Comparison of ENCODE assay signal across 12 cellular contexts in genomic region chr18:9348079-9348671, GRCh38. TPM values are rescaled to one million over a fixed set of nuclear protein-coding genes. Genes with fewer than 3 reads are reported as not detected.
DNase-seq lines count a peak whose midpoint lies in the region; ATAC-seq and TF ChIP-seq lines count a peak whose summit lies in the region.
"Had no signal": no experiment of that assay in that cellular context is flagged by ENCODE, and none has a peak within 500 bp of the region (broad histone marks: within the 10 kb centered on the region; RNA-seq: fewer than 3 reads in every experiment).

No MANE protein-coding gene starts in this region.

- H3K36me3 ChIP-seq in BLaER1: peaks cover 27% of the 10 kb centered on the region
- H3K36me3 ChIP-seq in adipocyte (ENCODE audit: control insufficient read depth, insufficient read depth, low read length, severe bottlenecking): peaks cover 19% of the 10 kb centered on the region

- H3K9ac ChIP-seq in BLaER1 (no peak overlapping the region), adipocyte (ENCODE audit: low read length) (no peak overlapping the region)

- H3K9me3 ChIP-seq in BLaER1 (peaks cover 18% of the 10 kb centered on the region), adipocyte (ENCODE audit: control insufficient read depth, low read length) (peaks cover 3% of the 10 kb centered on the region)
- H3K9me3 ChIP-seq: Caco-2 had no signal

- no peak overlapping the region for H3K4me3 ChIP-seq in BLaER1
- no peak overlapping the region for H3K4me3 ChIP-seq in adipocyte (ENCODE audit: low read length)

- H3K4me1 ChIP-seq in BLaER1: peaks cover 9% of the 10 kb centered on the region
- peaks cover 16% of the 10 kb centered on the region for H3K4me1 ChIP-seq in adipocyte (ENCODE audit: control insufficient read depth, insufficient read depth, low read length)

- TF ChIP-seq CTCF in HFFc6 (IDR thresholded peaks at IDR 0.05): no peak

- peaks cover 24% of the 10 kb centered on the region for H3K36me3 Mint-ChIP-seq in HFFc6 (ENCODE audit: low read depth)

- H3K4me3 Mint-ChIP-seq in HFFc6: peak overlapping the region; percentile 48

- peak; percentile 33 for DNase-seq in HFFc6
- peak; percentile 68 for DNase-seq in adipocyte (ENCODE audit: low read depth)
- peak; percentile 60 to 66 for DNase-seq in lung microvascular endothelial cell (ENCODE audit: low read depth in 2 of 2)
- DNase-seq in NCI-H1092 treated with DMSO at 0.1 percent for 48 hours (lab: John Stamatoyannopoulos, UW): no peak
- DNase-seq in SHP77 (lab: John Stamatoyannopoulos, UW): no peak
- DNase-seq: activated CD8-positive, alpha-beta memory T cell treated with anti-CD3 and anti-CD28 coated beads for 24 hours; Caco-2; cerebellar nuclear complex; NCI-H1417 had no signal

- ATAC-seq in GM19035 (IDR thresholded peaks at IDR 0.05; ENCODE audit: unreplicated experiment): no peak
- no peak for ATAC-seq in HG03196 (IDR thresholded peaks at IDR 0.05; ENCODE audit: unreplicated experiment)

- H3K27me3 Mint-ChIP-seq in HFFc6 (ENCODE audit: insufficient read depth): no peaks in the 10 kb centered on the region

- no peaks in the 10 kb centered on the region; the same call in 1 of the 2 replicates for H4K20me1 ChIP-seq in BLaER1

- peak overlapping the region; percentile 73 for H3K27ac Mint-ChIP-seq in HFFc6

- H3K27me3 ChIP-seq in BLaER1: no peaks in the 10 kb centered on the region
- H3K27me3 ChIP-seq in adipocyte (replicated peaks; ENCODE audit: control insufficient read depth, insufficient read depth, low read length): no peaks in the 10 kb centered on the region

- peaks cover 28% of the 10 kb centered on the region for H3K4me1 Mint-ChIP-seq in HFFc6 (ENCODE audit: low read depth)

- no peak overlapping the region for H3K27ac ChIP-seq in BLaER1

- H3K9me3 Mint-ChIP-seq in HFFc6: no peaks in the 10 kb centered on the region

- H3K4me2 ChIP-seq in BLaER1: peak overlapping the region; percentile 47

RNA-seq across cellular contexts. Expression of gene TWSG1, which starts 13.6 kb away (rescaled TPM):
- 100 to 1,000 TPM; 119 to 153 (median 138) TPM for total RNA-seq in HFFc6 (2021; fragmentation: NEBNext Ultra II Directional; extraction: Animal tissue kit (Norgen Biotek cat#: 25700))
- 35.9 and 41.4 TPM in 2 replicates for total RNA-seq in lung microvascular endothelial cell

Comparison
In these comparisons a context has a peak if more than half of its experiments do, and no peak if none do; other contexts are left out.
1. DNase-seq: peak in HFFc6 (single experiment), adipocyte (single experiment) and lung microvascular endothelial cell (2 of 2); none in NCI-H1092 treated with DMSO at 0.1 percent for 48 hours (single experiment) and SHP77 (0 of 2).